2 cellular contexts compared by ENCODE assay signal in genomic region chr14:75496755-75497154, GRCh38.
A peak's percentile ranks its signal among the peaks of the same experiment; 100 is the strongest.
TF ChIP-seq lines count a peak whose summit lies in the region.

No MANE protein-coding gene starts in this region.

TF ChIP-seq in PFSK-1, 5 proteins besides CTCF, POLR2A, EP300 and RAD21 (continued from another document):
- TF ChIP-seq REST (IDR thresholded peaks at IDR 0.05; ENCODE audit: insufficient read depth in 1 of 2, low read depth in 2 of 2, low read length in 2 of 2): peak; percentile 17 to 80; a peak in 2 of 4 replicates

TF ChIP-seq in GM12878, 131 proteins besides CTCF, POLR2A, EP300 and RAD21 (continued from another document):
- no peak for TF ChIP-seq JUNB (IDR thresholded peaks at IDR 0.05)
- TF ChIP-seq REST (IDR thresholded peaks at IDR 0.05; ENCODE audit: low read depth, low read length): peak; percentile 69
